ENCODE assay signal across 11 cellular contexts in the genomic region with DNA sequence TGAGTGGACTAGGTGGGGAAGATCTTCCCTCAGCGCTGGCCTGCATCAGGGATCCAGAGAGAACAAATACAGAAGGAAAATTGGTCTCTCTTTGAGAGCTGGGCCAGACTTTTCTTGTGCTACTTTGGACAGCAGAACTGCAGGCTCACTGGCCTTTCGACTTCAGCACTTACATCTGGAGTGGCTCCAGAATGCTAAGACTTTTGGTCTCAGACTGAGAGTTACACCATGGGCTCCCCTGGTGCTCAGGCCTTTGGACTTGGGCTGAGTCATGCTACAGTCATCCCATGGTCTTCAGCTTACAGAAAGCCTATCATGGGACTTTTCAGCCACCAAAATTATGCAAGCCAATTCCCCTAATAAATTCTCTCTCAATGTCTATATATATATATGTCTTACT. TPM values are rescaled to one million over a fixed set of nuclear protein-coding genes. Genes with fewer than 3 reads are reported as not detected.
DNase-seq lines count a peak whose midpoint lies in the region; ATAC-seq and TF ChIP-seq lines count a peak whose summit lies in the region.
"Had no signal": no experiment of that assay in that cellular context is flagged by ENCODE, and none has a peak within 500 bp of the region (broad histone marks: within the 10 kb centered on the region; RNA-seq: fewer than 3 reads in every experiment).

No MANE protein-coding gene starts in this region.

- no peaks in the 10 kb centered on the region for H3K36me3 ChIP-seq in MG63
- no peaks in the 10 kb centered on the region for H3K36me3 ChIP-seq in body of pancreas (replicated peaks in 1 of 2; ENCODE audit: insufficient read depth in 1 of 2, low read depth in 2 of 2)
- no peaks in the 10 kb centered on the region for H3K36me3 ChIP-seq in lower lobe of right lung

- H3K27ac Mint-ChIP-seq in CD14-positive monocyte, result peak overlapping the region; percentile 47 to 81 (median 70)
- no peak overlapping the region for H3K27ac Mint-ChIP-seq in activated T-helper 2 cell treated with anti-CD3 and anti-CD28 coated beads, Interferon-gamma antibody, Interleukin-2, Interleukin-4, amounts not matched to agents 10 μg/mL and 5 μg/mL and 100 μg/mL, durations not matched to agents 14 hours and 24 hours and 36 hours

- H3K36me3 Mint-ChIP-seq in CD14-positive monocyte, result peaks cover 3 to 6% of the 10 kb centered on the region in 2 donors
- no peaks in the 10 kb centered on the region for H3K36me3 Mint-ChIP-seq in activated T-helper 2 cell treated with anti-CD3 and anti-CD28 coated beads, Interferon-gamma antibody, Interleukin-2, Interleukin-4, amounts not matched to agents 10 μg/mL and 5 μg/mL and 100 μg/mL, durations not matched to agents 14 hours and 24 hours and 36 hours (ENCODE audit: low read depth)

- DNase-seq in CD14-positive monocyte (ENCODE audit: low spot score) (peak; percentile 86), MG63 (peak; percentile 85), body of pancreas (peak; percentile 15 to 71 (median 20)), lower lobe of right lung (peak; percentile 50), NCI-H524 (lab: John Stamatoyannopoulos, UW) (no peak)
- DNase-seq in activated T-helper 2 cell treated with anti-CD3 and anti-CD28 coated beads, Interferon-gamma antibody, Interleukin-2, Interleukin-4, amounts not matched to agents 10 μg/mL and 5 μg/mL and 100 μg/mL, durations not matched to agents 14 hours and 24 hours and 36 hours (ENCODE audit: low spot score), result no peak
- DNase-seq: activated naive CD4-positive, alpha-beta T cell treated with Interleukin-2 at 50 U/mL for 16 hours; DND-41 had no signal

- H3K27ac ChIP-seq in body of pancreas, result no peak overlapping the region
- no peak overlapping the region for H3K27ac ChIP-seq in lower lobe of right lung

- H3K4me3 ChIP-seq in MG63, result no peak overlapping the region
- no peak overlapping the region for H3K4me3 ChIP-seq in body of pancreas
- H3K4me3 ChIP-seq in lower lobe of right lung, result no peak overlapping the region

- no peak for TF ChIP-seq POLR2A in body of pancreas (IDR thresholded peaks at IDR 0.05)

- no peak overlapping the region for H3K4me3 Mint-ChIP-seq in CD14-positive monocyte
- no peak overlapping the region for H3K4me3 Mint-ChIP-seq in activated T-helper 2 cell treated with anti-CD3 and anti-CD28 coated beads, Interferon-gamma antibody, Interleukin-2, Interleukin-4, amounts not matched to agents 10 μg/mL and 5 μg/mL and 100 μg/mL, durations not matched to agents 14 hours and 24 hours and 36 hours (ENCODE audit: low read depth)

- H3K9me3 Mint-ChIP-seq in CD14-positive monocyte, result peaks cover 0 to 5% (median 2%) of the 10 kb centered on the region in 7 donors
- H3K9me3 Mint-ChIP-seq in activated T-helper 2 cell treated with anti-CD3 and anti-CD28 coated beads, Interferon-gamma antibody, Interleukin-2, Interleukin-4, amounts not matched to agents 10 μg/mL and 5 μg/mL and 100 μg/mL, durations not matched to agents 14 hours and 24 hours and 36 hours, result no peaks in the 10 kb centered on the region

- no peak for TF ChIP-seq CTCF in CD14-positive monocyte (IDR thresholded peaks at IDR 0.05)
- TF ChIP-seq CTCF in body of pancreas (IDR thresholded peaks at IDR 0.05), result no peak
- TF ChIP-seq CTCF in lower lobe of right lung (IDR thresholded peaks at IDR 0.05), result no peak

- 0 out of 2 replicates have a peak, but pooled peaks cover 2% of the 10 kb centered on the region for H3K27me3 ChIP-seq in MG63
- no peaks in the 10 kb centered on the region for H3K27me3 ChIP-seq in body of pancreas
- no peaks in the 10 kb centered on the region for H3K27me3 ChIP-seq in lower lobe of right lung (ENCODE audit: low read depth)

- peaks cover 43% of the 10 kb centered on the region for H3K4me1 Mint-ChIP-seq in CD14-positive monocyte
- no peaks in the 10 kb centered on the region for H3K4me1 Mint-ChIP-seq in activated T-helper 2 cell treated with anti-CD3 and anti-CD28 coated beads, Interferon-gamma antibody, Interleukin-2, Interleukin-4, amounts not matched to agents 10 μg/mL and 5 μg/mL and 100 μg/mL, durations not matched to agents 14 hours and 24 hours and 36 hours (ENCODE audit: low read depth)

- no peaks in the 10 kb centered on the region for H3K4me1 ChIP-seq in body of pancreas
- no peaks in the 10 kb centered on the region for H3K4me1 ChIP-seq in lower lobe of right lung

- H3K27me3 Mint-ChIP-seq in CD14-positive monocyte (ENCODE audit: low read depth in 3 of 3), result no peaks in the 10 kb centered on the region
- H3K27me3 Mint-ChIP-seq in activated T-helper 2 cell treated with anti-CD3 and anti-CD28 coated beads, Interferon-gamma antibody, Interleukin-2, Interleukin-4, amounts not matched to agents 10 μg/mL and 5 μg/mL and 100 μg/mL, durations not matched to agents 14 hours and 24 hours and 36 hours (ENCODE audit: low read depth), result no peaks in the 10 kb centered on the region

- no peaks in the 10 kb centered on the region for H3K9me3 ChIP-seq in MG63
- no peaks in the 10 kb centered on the region for H3K9me3 ChIP-seq in body of pancreas
- H3K9me3 ChIP-seq in lower lobe of right lung, result no peaks in the 10 kb centered on the region

- ATAC-seq in body of pancreas (peak; percentile 40), lower lobe of right lung (peak; percentile 70 to 77), GM21723 (IDR thresholded peaks at IDR 0.05; ENCODE audit: unreplicated experiment) (no peak), HG03135 (IDR thresholded peaks at IDR 0.05; ENCODE audit: unreplicated experiment) (no peak)

- 57 to 73% methylated on average over 2 of the region's 2 CpGs for WGBS in body of pancreas, 2 donors

- intact Hi-C loops in CD14-positive monocyte (cut with micrococcal nuclease), result no loop called here
- intact Hi-C loops in body of pancreas (cut with DNase I), result no loop called here
- intact Hi-C loops in lower lobe of right lung (cut with DNase I), result no loop called here
- intact Hi-C loops in activated T-helper 2 cell treated with anti-CD3 and anti-CD28 coated beads, Interferon-gamma antibody, Interleukin-2, Interleukin-4, amounts not matched to agents 10 μg/mL and 5 μg/mL and 100 μg/mL, durations not matched to agents 14 hours and 24 hours and 36 hours (cut with micrococcal nuclease), result no loop called here

RNA-seq across cellular contexts. Expression of gene CD163, which starts 9.0 kb away (rescaled TPM):
- 100 to 1,000 TPM; 119 to 123 TPM for polyA plus RNA-seq in CD14-positive monocyte
- total RNA-seq in MG63 (2014; rRNA removed; shearing (Covaris generic); ENCODE audit: low replicate concordance), result not detected in 2 replicates
- total RNA-seq in body of pancreas (10 to 100 TPM; 19.4 to 85.6 TPM), lower lobe of right lung (525 TPM)
- total RNA-seq in activated T-helper 2 cell treated with anti-CD3 and anti-CD28 coated beads, Interferon-gamma antibody, Interleukin-2, Interleukin-4, amounts not matched to agents 10 μg/mL and 5 μg/mL and 100 μg/mL, durations not matched to agents 14 hours and 24 hours and 36 hours, result not detected in 2 replicates
- polyA plus RNA-seq: neural cell had no signal

Comparison
In these comparisons a context has a peak if more than half of its experiments do, and no peak if none do; other contexts are left out.
1. DNase-seq: peak in CD14-positive monocyte (single experiment), MG63 (single experiment), body of pancreas (4 of 4) and lower lobe of right lung (single experiment); none in NCI-H524 (0 of 2) and activated T-helper 2 cell treated with anti-CD3 and anti-CD28 coated beads, Interferon-gamma antibody, Interleukin-2, Interleukin-4, amounts not matched to agents 10 μg/mL and 5 μg/mL and 100 μg/mL, durations not matched to agents 14 hours and 24 hours and 36 hours (single experiment).
2. ATAC-seq: peak in body of pancreas (single experiment) and lower lobe of right lung (2 of 2); none in GM21723 (single experiment) and HG03135 (single experiment).
3. RNA of gene CD163, which starts 9.0 kb away (total RNA-seq): 525 TPM in lower lobe of right lung (single experiment) and 19.4 to 85.6 TPM in body of pancreas; not detected in MG63 and not detected in activated T-helper 2 cell treated with anti-CD3 and anti-CD28 coated beads, Interferon-gamma antibody, Interleukin-2, Interleukin-4, amounts not matched to agents 10 μg/mL and 5 μg/mL and 100 μg/mL, durations not matched to agents 14 hours and 24 hours and 36 hours; every median in the first group is over 10 times any median in the second.